8 cellular contexts compared by ENCODE assay signal in genomic region chr7:134613623-134614347, GRCh38. TPM values are rescaled to one million over a fixed set of nuclear protein-coding genes. Genes with fewer than 3 reads are reported as not detected.
A peak's percentile ranks its signal among the peaks of the same experiment; 100 is the strongest.
DNase-seq lines count a peak whose midpoint lies in the region; ATAC-seq and TF ChIP-seq lines count a peak whose summit lies in the region.

No MANE protein-coding gene starts in this region.

- no peak for TF ChIP-seq CTCF in fibroblast of villous mesenchyme (IDR thresholded peaks at IDR 0.05; ENCODE audit: insufficient read depth, low read depth, low read length)

- no peak overlapping the region for H3K4me3 ChIP-seq in fibroblast of villous mesenchyme (ENCODE audit: low read depth, low read length)

- DNase-seq in NOMO-1 treated with DMSO at 0.1 percent for 48 hours (lab: John Stamatoyannopoulos, UW; ENCODE audit: unreplicated experiment) (peak; percentile 54), NOMO-1 treated with dmso at 0.1 percent for 144 hours (lab: John Stamatoyannopoulos, UW; ENCODE audit: unreplicated experiment) (no peak), fibroblast of villous mesenchyme (ENCODE audit: low read depth) (peak; percentile 86), NCI-H524 (lab: John Stamatoyannopoulos, UW) (no peak), pons (ENCODE audit: low spot score) (no peak), DMS153 treated with DMSO at 0.1 percent for 48 hours (lab: John Stamatoyannopoulos, UW; ENCODE audit: unreplicated experiment) (no peak)
- DNase-seq in stimulated activated CD4-positive, alpha-beta T cell treated with anti-CD3 and anti-CD28 coated beads, Interleukin-1b, Interleukin-23, amount 100 ng/mL, for 48 hours = peak; percentile 36

- peak; percentile 59 for ATAC-seq in SK-N-SH treated with all-trans-retinoic acid at 6 μM for 48 hours

TF ChIP-seq in SK-N-SH treated with all-trans-retinoic acid at 6 μM for 48 hours, 23 proteins besides CTCF, POLR2A, EP300 and RAD21:
- TF ChIP-seq ZNF8 (CRISPR knock-in tag; IDR thresholded peaks at IDR 0.05) = no peak
- TF ChIP-seq PATZ1 (CRISPR knock-in tag; IDR thresholded peaks at IDR 0.05; ENCODE audit: borderline replicate concordance) = no peak
- TF ChIP-seq CSRNP3 (CRISPR knock-in tag; IDR thresholded peaks at IDR 0.05) = no peak
- TF ChIP-seq ZFP3 (CRISPR knock-in tag; IDR thresholded peaks at IDR 0.05) = no peak
- TF ChIP-seq POU6F1 (CRISPR knock-in tag; IDR thresholded peaks at IDR 0.05; ENCODE audit: borderline replicate concordance, low read depth) = no peak
- no peak for TF ChIP-seq TOX (CRISPR knock-in tag; IDR thresholded peaks at IDR 0.05; ENCODE audit: borderline replicate concordance)
- TF ChIP-seq SNAI2 (CRISPR knock-in tag; IDR thresholded peaks at IDR 0.05) = no peak
- no peak for TF ChIP-seq ZC3H10 (CRISPR knock-in tag; IDR thresholded peaks at IDR 0.05)
- TF ChIP-seq OSR1 (CRISPR knock-in tag; IDR thresholded peaks at IDR 0.05) = no peak

RNA-seq across cellular contexts. Expression of gene BPGM, which starts 32.9 kb away (rescaled TPM):
- 35.8 and 59.2 TPM in 2 replicates for total RNA-seq in fibroblast of villous mesenchyme

Comparison
In these comparisons a context has a peak if more than half of its experiments do, and no peak if none do; other contexts are left out.
1. DNase-seq: peak in NOMO-1 treated with DMSO at 0.1 percent for 48 hours (single experiment), fibroblast of villous mesenchyme (single experiment) and stimulated activated CD4-positive, alpha-beta T cell treated with anti-CD3 and anti-CD28 coated beads, Interleukin-1b, Interleukin-23, amount 100 ng/mL, for 48 hours (single experiment); none in NOMO-1 treated with dmso at 0.1 percent for 144 hours (single experiment), NCI-H524 (0 of 2), pons (single experiment) and DMS153 treated with DMSO at 0.1 percent for 48 hours (single experiment).